Comparison of ENCODE assay signal across 16 cellular contexts in the genomic region with DNA sequence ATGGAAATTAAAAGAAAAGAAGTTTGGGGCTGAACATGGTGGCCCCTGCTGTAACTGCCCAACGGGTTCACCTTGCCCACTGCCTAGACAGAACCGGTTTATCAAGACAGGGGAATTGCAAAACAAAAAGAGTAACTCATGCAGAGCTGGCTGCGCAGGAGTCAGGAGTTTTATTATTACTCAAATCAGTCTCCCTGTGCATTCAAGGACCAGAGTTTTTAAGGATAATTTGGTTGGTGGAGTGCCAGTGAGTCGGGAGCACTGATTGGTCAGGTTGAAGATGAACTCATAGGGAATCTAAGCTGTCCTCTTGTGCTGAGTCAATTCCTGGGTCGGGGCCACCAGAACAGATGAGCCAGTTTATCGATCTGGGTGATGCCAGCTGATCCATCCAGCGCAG. TPM values are rescaled to one million over a fixed set of nuclear protein-coding genes. Genes with fewer than 3 reads are reported as not detected.
DNase-seq lines count a peak whose midpoint lies in the region; TF ChIP-seq lines count a peak whose summit lies in the region.
"Had no signal": no experiment of that assay in that cellular context is flagged by ENCODE, and none has a peak within 500 bp of the region (broad histone marks: within the 10 kb centered on the region; RNA-seq: fewer than 3 reads in every experiment).

No MANE protein-coding gene starts in this region.

- peak; percentile 16 for DNase-seq in HFFc6
- peak; percentile 54 to 78 for DNase-seq in NCI-H446 (lab: John Stamatoyannopoulos, UW)
- peak; percentile 34 for DNase-seq in ecto neural progenitor cell (ENCODE audit: low spot score)
- DNase-seq in myocyte (ENCODE audit: low read depth), result peak; percentile 12
- no peak for DNase-seq in NK-92 treated with Interleukin-12 subunit alpha and Interleukin-12 subunit beta, amount 100 ng/mL, for 24 hours (lab: John Stamatoyannopoulos, UW)
- no peak for DNase-seq in NCI-H2107 (lab: John Stamatoyannopoulos, UW)
- no peak for DNase-seq in activated CD4-positive, alpha-beta memory T cell treated with anti-CD3 and anti-CD28 coated beads for 36 hours
- DNase-seq: activated CD8-positive, alpha-beta T cell treated with anti-CD3 and anti-CD28 coated beads for 36 hours; activated T-cell treated with anti-CD3 and anti-CD28 coated beads, Interleukin-2, amount 50 U/mL, for 72 hours; Kasumi-1; kidney; NCI-H1417 treated with DMSO at 0.1 percent for 48 hours; posterior cingulate gyrus; stimulated activated CD4-positive, alpha-beta T cell treated with anti-CD3 and anti-CD28 coated beads, Interleukin-4, amount 100 ng/mL, for 1 hour had no signal

- no peak overlapping the region for H3K4me3 Mint-ChIP-seq in HFFc6
- no peak overlapping the region for H3K4me3 Mint-ChIP-seq in activated CD4-positive, alpha-beta memory T cell treated with anti-CD3 and anti-CD28 coated beads for 36 hours
- H3K4me3 Mint-ChIP-seq: activated CD8-positive, alpha-beta T cell treated with anti-CD3 and anti-CD28 coated beads for 36 hours; activated naive CD8-positive, alpha-beta T cell; activated T-cell treated with anti-CD3 and anti-CD28 coated beads, Interleukin-2, amount 50 U/mL, for 72 hours; nephron had no signal

- no peak overlapping the region for H3K27ac Mint-ChIP-seq in HFFc6
- no peak overlapping the region for H3K27ac Mint-ChIP-seq in activated CD4-positive, alpha-beta memory T cell treated with anti-CD3 and anti-CD28 coated beads for 36 hours
- H3K27ac Mint-ChIP-seq: activated CD8-positive, alpha-beta T cell treated with anti-CD3 and anti-CD28 coated beads for 36 hours; activated naive CD8-positive, alpha-beta T cell; activated T-cell treated with anti-CD3 and anti-CD28 coated beads, Interleukin-2, amount 50 U/mL, for 72 hours had no signal

- TF ChIP-seq CTCF in HFFc6 (IDR thresholded peaks at IDR 0.05), result no peak

- H3K4me1 Mint-ChIP-seq in HFFc6 (ENCODE audit: low read depth), result peaks cover 9% of the 10 kb centered on the region
- peaks cover 10% of the 10 kb centered on the region for H3K4me1 Mint-ChIP-seq in activated CD4-positive, alpha-beta memory T cell treated with anti-CD3 and anti-CD28 coated beads for 36 hours (ENCODE audit: low read depth)

- CTCF ChIA-PET in activated CD4-positive, alpha-beta memory T cell treated with anti-CD3 and anti-CD28 coated beads for 36 hours (lab: Charles Lee), result interaction anchor here (2.1 kb wide), 1 partner anchor 13 kb away, joined by 4 read pairs; a partner anchor contains a TSS

- H3K27me3 Mint-ChIP-seq in HFFc6 (ENCODE audit: insufficient read depth), result peaks cover 17% of the 10 kb centered on the region
- H3K27me3 Mint-ChIP-seq in activated CD4-positive, alpha-beta memory T cell treated with anti-CD3 and anti-CD28 coated beads for 36 hours, result no peaks in the 10 kb centered on the region
- H3K27me3 Mint-ChIP-seq: activated CD8-positive, alpha-beta T cell treated with anti-CD3 and anti-CD28 coated beads for 36 hours; activated naive CD8-positive, alpha-beta T cell had no signal

- POLR2A ChIA-PET in activated CD4-positive, alpha-beta memory T cell treated with anti-CD3 and anti-CD28 coated beads for 36 hours (lab: Charles Lee), result no interaction called here

- H3K9me3 Mint-ChIP-seq in HFFc6, result no peaks in the 10 kb centered on the region
- H3K9me3 Mint-ChIP-seq in activated CD4-positive, alpha-beta memory T cell treated with anti-CD3 and anti-CD28 coated beads for 36 hours, result no peaks in the 10 kb centered on the region
- H3K9me3 Mint-ChIP-seq: activated CD8-positive, alpha-beta T cell treated with anti-CD3 and anti-CD28 coated beads for 36 hours had no signal

- no peaks in the 10 kb centered on the region for H3K36me3 Mint-ChIP-seq in HFFc6 (ENCODE audit: low read depth)
- H3K36me3 Mint-ChIP-seq in activated CD4-positive, alpha-beta memory T cell treated with anti-CD3 and anti-CD28 coated beads for 36 hours, result no peaks in the 10 kb centered on the region

- intact Hi-C loops in activated CD4-positive, alpha-beta memory T cell treated with anti-CD3 and anti-CD28 coated beads for 36 hours (cut with micrococcal nuclease), result no loop called here

RNA-seq across cellular contexts. Expression of a gene that starts 4.4 kb away (rescaled TPM):
- total RNA-seq in HFFc6 (2021; fragmentation: NEBNext Ultra II Directional; extraction: Animal tissue kit (Norgen Biotek cat#: 25700)), result 10 to 100 TPM; 37.4 to 42.5 (median 39.7) TPM
- 59.6 and 71.6 TPM in 2 replicates for total RNA-seq in myocyte
- polyA plus RNA-seq in myocyte (2012), result 92.6 TPM
- 10 to 100 TPM; 17.9 to 24.9 TPM for total RNA-seq in activated CD4-positive, alpha-beta memory T cell treated with anti-CD3 and anti-CD28 coated beads for 36 hours

RNA-seq across cellular contexts. Expression of a gene that starts 12.7 kb away (rescaled TPM):
- 10 to 100 TPM; 13.6 to 16.4 (median 16.2) TPM for total RNA-seq in HFFc6 (2021; fragmentation: NEBNext Ultra II Directional; extraction: Animal tissue kit (Norgen Biotek cat#: 25700))
- total RNA-seq in myocyte, result 16.7 and 18.8 TPM in 2 replicates
- 8.1 TPM for polyA plus RNA-seq in myocyte (2012)
- total RNA-seq in activated CD4-positive, alpha-beta memory T cell treated with anti-CD3 and anti-CD28 coated beads for 36 hours, result 10 to 100 TPM; 16.9 TPM

RNA-seq across cellular contexts. Expression of a gene that starts 59.7 kb away (rescaled TPM):
- 10 to 100 TPM; 38.8 to 43.7 (median 41.4) TPM for total RNA-seq in HFFc6 (2021; fragmentation: NEBNext Ultra II Directional; extraction: Animal tissue kit (Norgen Biotek cat#: 25700))
- 12.5 and 19.9 TPM in 2 replicates for total RNA-seq in myocyte
- 21.2 TPM for polyA plus RNA-seq in myocyte (2012)
- 100 to 1,000 TPM; 106 to 126 TPM for total RNA-seq in activated CD4-positive, alpha-beta memory T cell treated with anti-CD3 and anti-CD28 coated beads for 36 hours

Comparison
In these comparisons a context has a peak if more than half of its experiments do, and no peak if none do; other contexts are left out.
1. DNase-seq: peak in HFFc6 (single experiment), NCI-H446 (2 of 2), ecto neural progenitor cell (single experiment) and myocyte (single experiment); none in NK-92 treated with Interleukin-12 subunit alpha and Interleukin-12 subunit beta, amount 100 ng/mL, for 24 hours (single experiment), NCI-H2107 (single experiment) and activated CD4-positive, alpha-beta memory T cell treated with anti-CD3 and anti-CD28 coated beads for 36 hours (single experiment).